ENCODE assay signal across 15 cellular contexts in the genomic region with DNA sequence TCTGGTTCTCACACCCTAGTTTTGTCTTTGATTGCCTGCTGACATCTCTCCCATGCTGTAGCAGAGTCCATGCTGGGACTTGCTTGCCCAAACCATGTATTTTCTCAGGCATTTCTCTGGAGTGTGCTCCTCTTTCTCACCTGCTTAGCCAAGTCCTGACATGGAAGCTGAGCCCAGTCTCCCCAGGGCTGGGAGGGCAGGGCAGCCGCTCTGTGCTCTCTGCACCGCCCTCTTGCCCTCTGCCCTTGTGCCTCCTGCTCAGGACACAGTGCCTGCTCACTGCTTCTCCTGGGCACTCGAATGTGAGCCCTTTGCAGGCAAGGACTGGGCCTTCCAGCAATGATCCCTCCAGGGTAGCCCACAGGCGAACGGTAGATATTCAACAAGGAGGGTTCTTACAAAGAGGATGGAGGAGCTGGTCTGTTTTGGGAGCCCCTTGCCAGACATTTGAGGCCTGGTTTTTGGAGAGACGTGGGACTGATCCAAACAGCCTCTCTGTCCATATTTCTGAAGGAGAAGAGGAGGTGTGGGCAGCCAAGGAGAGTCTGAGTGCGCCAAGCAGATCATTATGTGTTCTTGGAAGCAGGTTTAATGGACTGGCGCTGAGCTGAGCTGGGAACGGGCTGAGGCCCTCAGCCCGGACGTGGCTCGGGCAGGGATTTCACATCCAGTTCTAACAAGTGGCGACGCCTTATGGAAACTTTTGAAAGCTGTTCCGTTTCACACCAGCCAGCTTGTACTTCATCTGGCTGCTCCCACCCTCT. TPM values are rescaled to one million over a fixed set of nuclear protein-coding genes. Genes with fewer than 3 reads are reported as not detected.
DNase-seq lines count a peak whose midpoint lies in the region; ATAC-seq, FAIRE-seq and TF ChIP-seq lines count a peak whose summit lies in the region.
"Had no signal": no experiment of that assay in that cellular context is flagged by ENCODE, and none has a peak within 500 bp of the region (broad histone marks: within the 10 kb centered on the region; RNA-seq: fewer than 3 reads in every experiment).

No MANE protein-coding gene starts in this region.

- H3K9ac ChIP-seq in GM23248 (no peak overlapping the region), fibroblast of lung (ENCODE audit: insufficient read depth, low read length) (no peak overlapping the region), HepG2 (ENCODE audit: insufficient read depth, low read depth, low read length) (no peak overlapping the region)

- intact Hi-C loops in HepG2 (cut with micrococcal nuclease; ENCODE audit: unreplicated experiment): no loop called here

- H3K27ac Mint-ChIP-seq in activated CD4-positive, alpha-beta memory T cell treated with anti-CD3 and anti-CD28 coated beads, Interleukin-2, amount 10 ng/mL, durations not matched to agents 7 days and 5 days: no peak overlapping the region

- peaks cover 16% of the 10 kb centered on the region for H3K4me1 ChIP-seq in GM23248 (ENCODE audit: insufficient read depth)
- H3K4me1 ChIP-seq in fibroblast of lung (ENCODE audit: control insufficient read depth, extremely low read depth, insufficient read depth, low read length): peaks cover 6% of the 10 kb centered on the region
- no peaks in the 10 kb centered on the region for H3K4me1 ChIP-seq in HepG2 (ENCODE audit: insufficient read depth, low read length)
- peaks cover 6 to 11% of the 10 kb centered on the region in 2 donors for H3K4me1 ChIP-seq in small intestine (ENCODE audit: control insufficient read depth in 2 of 2, insufficient read depth in 1 of 2, low read depth in 1 of 2, low read length in 1 of 2)
- H3K4me1 ChIP-seq: right lobe of liver had no signal

- CTCF ChIA-PET in HepG2 (lab: Yijun Ruan, JAX; ENCODE audit: low intra/inter-chr PET ratio, low total read pairs): no interaction called here
- CTCF ChIA-PET in activated CD4-positive, alpha-beta memory T cell treated with anti-CD3 and anti-CD28 coated beads, Interleukin-2, amount 10 ng/mL, durations not matched to agents 7 days and 5 days (lab: Charles Lee): interaction anchor here (1.0 to 2.6 kb wide), 2 partner anchors 11 to 20 kb away, joined by 3 to 9 read pairs; no protein-coding TSS in a partner anchor

- ATAC-seq in HepG2: peak; percentile 49
- ATAC-seq in GM21825 (IDR thresholded peaks at IDR 0.05; ENCODE audit: unreplicated experiment): no peak

- no peak for TF ChIP-seq EP300 in HepG2 (IDR thresholded peaks at IDR 0.05; ENCODE audit: low read depth in 2 of 2, low read length in 2 of 2)
- no peak for TF ChIP-seq EP300 in HepG2 (CRISPR knock-in tag; IDR thresholded peaks at IDR 0.05; ENCODE audit: borderline replicate concordance)

- FAIRE-seq in HepG2 (lab: Jason Lieb, UNC) (no peak), small intestine (lab: Jason Lieb, UNC) (no peak)

- H3K9me2 ChIP-seq in GM23248 (ENCODE audit: insufficient read depth): no peaks in the 10 kb centered on the region

- H3K79me2 ChIP-seq in GM23248 (ENCODE audit: insufficient read depth) (no peaks in the 10 kb centered on the region), fibroblast of lung (ENCODE audit: control insufficient read depth, insufficient read depth, low read length) (no peaks in the 10 kb centered on the region), HepG2 (ENCODE audit: insufficient read depth, low read length) (no peaks in the 10 kb centered on the region)

- H3K4me2 ChIP-seq in GM23248 (ENCODE audit: unreplicated experiment) (no peak overlapping the region), fibroblast of lung (ENCODE audit: extremely low read depth, insufficient read depth, low read length) (no peak overlapping the region), HepG2 (ENCODE audit: low read depth, low read length) (no peak overlapping the region)

- H2AFZ ChIP-seq in GM23248 (peak overlapping the region; percentile 38), fibroblast of lung (ENCODE audit: low read length) (peak overlapping the region; percentile 21), HepG2 (ENCODE audit: low read length) (no peak overlapping the region)

- H3K36me3 Mint-ChIP-seq in activated CD4-positive, alpha-beta memory T cell treated with anti-CD3 and anti-CD28 coated beads, Interleukin-2, amount 10 ng/mL, durations not matched to agents 7 days and 5 days (ENCODE audit: low read depth): no peaks in the 10 kb centered on the region

- H3K4me3 ChIP-seq in GM23248 (no peak overlapping the region), fibroblast of lung (replicated peaks in 1 of 4; ENCODE audit: control extremely low read depth in 1 of 4, insufficient read depth in 1 of 4, low read depth in 3 of 4, low read length in 4 of 4) (no peak overlapping the region), HepG2 (replicated peaks in 1 of 3; ENCODE audit: insufficient read depth in 1 of 3, low read depth in 2 of 3, low read length in 3 of 3) (no peak overlapping the region), small intestine (ENCODE audit: low read depth in 1 of 2, low read length in 2 of 2) (no peak overlapping the region)
- H3K4me3 ChIP-seq: dorsolateral prefrontal cortex, right lobe of liver had no signal

- H3K27me3 Mint-ChIP-seq in activated CD4-positive, alpha-beta memory T cell treated with anti-CD3 and anti-CD28 coated beads, Interleukin-2, amount 10 ng/mL, durations not matched to agents 7 days and 5 days: peaks cover 15% of the 10 kb centered on the region

- peaks cover 14% of the 10 kb centered on the region; the same call in 1 of the 2 replicates for H3K27me3 ChIP-seq in GM23248 (replicated peaks; ENCODE audit: insufficient read depth)
- H3K27me3 ChIP-seq in fibroblast of lung (ENCODE audit: control insufficient read depth, insufficient read depth, low read length): peaks cover 11% of the 10 kb centered on the region
- no peaks in the 10 kb centered on the region for H3K27me3 ChIP-seq in HepG2 (ENCODE audit: control insufficient read depth in 1 of 2, insufficient read depth in 2 of 2, low read length in 2 of 2)
- no peaks in the 10 kb centered on the region for H3K27me3 ChIP-seq in small intestine (ENCODE audit: control insufficient read depth in 2 of 2, insufficient read depth in 2 of 2, low read length in 2 of 2)
- H3K27me3 ChIP-seq: dorsolateral prefrontal cortex, right lobe of liver had no signal

- no peaks in the 10 kb centered on the region for H3F3A ChIP-seq in GM23248 (ENCODE audit: insufficient read depth)

- H3K4me3 Mint-ChIP-seq in activated CD4-positive, alpha-beta memory T cell treated with anti-CD3 and anti-CD28 coated beads, Interleukin-2, amount 10 ng/mL, durations not matched to agents 7 days and 5 days: no peak overlapping the region

- POLR2A ChIA-PET in HepG2 (lab: Yijun Ruan, JAX): no interaction called here
- POLR2A ChIA-PET in activated CD4-positive, alpha-beta memory T cell treated with anti-CD3 and anti-CD28 coated beads, Interleukin-2, amount 10 ng/mL, durations not matched to agents 7 days and 5 days (lab: Charles Lee): no interaction called here

- H4K20me1 ChIP-seq in GM23248 (ENCODE audit: insufficient read depth): no peaks in the 10 kb centered on the region
- H4K20me1 ChIP-seq in fibroblast of lung (ENCODE audit: control insufficient read depth, extremely low read depth, insufficient read depth, low read length): no peaks in the 10 kb centered on the region
- H4K20me1 ChIP-seq in HepG2 (ENCODE audit: insufficient read depth, low read length): no peaks in the 10 kb centered on the region

- no peak overlapping the region for H3K27ac ChIP-seq in GM23248
- no peak overlapping the region for H3K27ac ChIP-seq in fibroblast of lung (ENCODE audit: insufficient read depth, low read length)
- no peak overlapping the region for H3K27ac ChIP-seq in HepG2 (ENCODE audit: extremely low read length, insufficient read depth, low read length)
- H3K27ac ChIP-seq in small intestine (ENCODE audit: low read depth in 1 of 2, low read length in 1 of 2): peak overlapping the region in 1 of 2 donors; percentile 1
- H3K27ac ChIP-seq: right lobe of liver, WERI-Rb-1 had no signal

- no peaks in the 10 kb centered on the region for H3K9me3 ChIP-seq in GM23248 (ENCODE audit: low read depth)
- no peaks in the 10 kb centered on the region for H3K9me3 ChIP-seq in fibroblast of lung (ENCODE audit: control insufficient read depth, insufficient read depth, low read depth, low read length)
- no peaks in the 10 kb centered on the region for H3K9me3 ChIP-seq in HepG2 (ENCODE audit: low read length)
- H3K9me3 ChIP-seq in small intestine (ENCODE audit: control insufficient read depth, low read depth): no peaks in the 10 kb centered on the region
- H3K9me3 ChIP-seq: right lobe of liver had no signal

- H3K4me1 Mint-ChIP-seq in activated CD4-positive, alpha-beta memory T cell treated with anti-CD3 and anti-CD28 coated beads, Interleukin-2, amount 10 ng/mL, durations not matched to agents 7 days and 5 days: no peaks in the 10 kb centered on the region

- WGBS in GM23248 (ENCODE audit: low coverage in 1 of 2, low lambda C conversion rate in 2 of 2, missing lambda C conversion rate in 2 of 2), 2 experiments: 46 to 50% methylated on average over 15 of the region's 15 CpGs
- WGBS in HepG2 (ENCODE audit: low lambda C conversion rate): 30% methylated on average over 15 of the region's 15 CpGs
- 71 to 77% (median 72%) methylated on average over 15 of the region's 15 CpGs for WGBS in small intestine, 3 donors

- no peak for TF ChIP-seq POLR2A in HepG2 (IDR thresholded peaks at IDR 0.05; ENCODE audit: insufficient read depth in 1 of 2, low read depth in 2 of 2, low read length in 2 of 2)

- no peaks in the 10 kb centered on the region for H3K9me3 Mint-ChIP-seq in activated CD4-positive, alpha-beta memory T cell treated with anti-CD3 and anti-CD28 coated beads, Interleukin-2, amount 10 ng/mL, durations not matched to agents 7 days and 5 days

- H3K36me3 ChIP-seq in GM23248 (ENCODE audit: low read depth) (no peaks in the 10 kb centered on the region), fibroblast of lung (ENCODE audit: control insufficient read depth, insufficient read depth, low read length) (no peaks in the 10 kb centered on the region), HepG2 (replicated peaks in 1 of 2; ENCODE audit: control insufficient read depth in 1 of 2, insufficient read depth in 2 of 2, low read length in 2 of 2) (no peaks in the 10 kb centered on the region), small intestine (ENCODE audit: control insufficient read depth in 2 of 2, insufficient read depth in 2 of 2, low read length in 2 of 2) (no peaks in the 10 kb centered on the region)
- H3K36me3 ChIP-seq: right lobe of liver, WERI-Rb-1 had no signal

- in situ Hi-C loops in GM23248 (cut with MboI): no loop called here
- in situ Hi-C loops in HepG2 (cut with HindIII; ENCODE audit: extremely low pct_ligation_motif_present, low pct_unique_long_range_greater_than_20kb): no loop called here

- DNase-seq in GM23248: peak; percentile 54
- peak in 1 of 2 donors; percentile 32 for DNase-seq in fibroblast of lung (ENCODE audit: low read depth in 2 of 2)
- no peak for DNase-seq in HepG2 (ENCODE audit: low spot score)
- peak; percentile 75 for DNase-seq in small intestine
- DNase-seq in GM19238 (ENCODE audit: insufficient read length, low spot score): no peak
- DNase-seq in activated CD4-positive, alpha-beta memory T cell treated with anti-CD3 and anti-CD28 coated beads, Interleukin-2, amount 10 ng/mL, durations not matched to agents 7 days and 5 days: no peak
- no peak for DNase-seq in NOMO-1 treated with dmso at 0.1 percent for 144 hours (lab: John Stamatoyannopoulos, UW; ENCODE audit: unreplicated experiment)
- DNase-seq: activated CD8-positive, alpha-beta memory T cell treated with anti-CD3 and anti-CD28 coated beads, Interleukin-2, amount 50 U/mL, for 48 hours; Karpas-422; NCI-H2029 treated with DMSO at 0.1 percent for 48 hours; right lobe of liver; WERI-Rb-1 had no signal

- TF ChIP-seq RAD21 in HepG2 (CRISPR knock-in tag; IDR thresholded peaks at IDR 0.05): no peak

- TF ChIP-seq CTCF in fibroblast of lung (conservative IDR thresholded peaks at IDR 0.05 in 1 of 2, IDR thresholded peaks at IDR 0.05 in 1 of 2; ENCODE audit: low read depth in 1 of 2, low read length in 2 of 2): no peak
- no peak for TF ChIP-seq CTCF in HepG2 (CRISPR knock-in tag; IDR thresholded peaks at IDR 0.05)

- BruUV-seq in HepG2 (replicated peaks; lab: Mats Ljungman, UMichigan): no TSS peak

RNA-seq across cellular contexts. Expression of a gene that starts 4.0 kb away (rescaled TPM):
- total RNA-seq in GM23248 (2014; rRNA removed; shearing (Covaris generic)): 0.13 and 0.43 TPM in 2 replicates
- polyA plus RNA-seq in GM23248 (2016; fragmentation: Nextera tagmentation; extraction: Ambion mirVana) (0.18 TPM in 1 of 2 replicates, not detected in the other), fibroblast of lung (0.09 TPM in 1 of 2 replicates, not detected in the other), HepG2 (2011; rRNA removed) (not detected in 2 replicates), small intestine (1 to 10 TPM in 1 of 3 donors, under 1 TPM in 2; 0.04 to 1.8 (median 0.81) TPM)
- total RNA-seq in fibroblast of lung (under 0.01 TPM in 1 of 2 replicates, not detected in the other), HepG2 (2016; rRNA removed; fragmentation: Illumina TruSeq; extraction: Trizol) (not detected in 2 replicates)
- polyA plus RNA-seq in fibroblast of lung (2012): 0.07 TPM in 1 of 2 replicates, not detected in the other
- 0.24 TPM in 1 of 2 replicates, not detected in the other for polyA minus RNA-seq in fibroblast of lung (ENCODE audit: low replicate concordance)
- not detected in 2 replicates for total RNA-seq in HepG2 (2016; cell fraction: cytosol; rRNA removed; fragmentation: Illumina TruSeq; extraction: Trizol; ENCODE audit: low read depth)
- not detected in 2 replicates for total RNA-seq in HepG2 (2016; cell fraction: insoluble cytoplasmic fraction; rRNA removed; fragmentation: Illumina TruSeq; extraction: Trizol)
- total RNA-seq in HepG2 (2016; cell fraction: membrane; rRNA removed; fragmentation: Illumina TruSeq; extraction: Trizol): not detected in 2 replicates
- total RNA-seq in HepG2 (2016; cell fraction: nucleus; rRNA removed; fragmentation: Illumina TruSeq; extraction: Trizol): not detected in 2 replicates
- 0.01 TPM in 1 of 2 replicates, not detected in the other for polyA plus RNA-seq in HepG2 (2011; cell fraction: cytosol; rRNA removed)
- polyA plus RNA-seq in HepG2 (2011; cell fraction: nucleus; rRNA removed): not detected in 2 replicates
- not detected in 2 replicates for polyA plus RNA-seq in HepG2 (2012)
- polyA plus RNA-seq in HepG2 (2016; cell fraction: cytosol; fragmentation: Illumina TruSeq; extraction: Trizol; ENCODE audit: low read depth): not detected in 2 replicates
- polyA plus RNA-seq in HepG2 (2016; cell fraction: insoluble cytoplasmic fraction; fragmentation: Illumina TruSeq; extraction: Trizol; ENCODE audit: low read depth): not detected in 2 replicates
- not detected in 2 replicates for polyA plus RNA-seq in HepG2 (2016; cell fraction: membrane; fragmentation: Illumina TruSeq; extraction: Trizol; ENCODE audit: low read depth)
- polyA plus RNA-seq in HepG2 (2016; cell fraction: nucleus; fragmentation: Illumina TruSeq; extraction: Trizol; ENCODE audit: insufficient read depth, low read depth): not detected in 2 replicates
- polyA minus RNA-seq in HepG2 (2011; rRNA and poly(A)+ RNA removed; ENCODE audit: low replicate concordance): 0.14 TPM in 1 of 2 replicates, not detected in the other
- not detected in 2 replicates for polyA minus RNA-seq in HepG2 (2011; cell fraction: cytosol; rRNA and poly(A)+ RNA removed)
- not detected in 2 replicates for polyA minus RNA-seq in HepG2 (2011; cell fraction: nucleus; rRNA and poly(A)+ RNA removed)
- total RNA-seq in activated CD4-positive, alpha-beta memory T cell treated with anti-CD3 and anti-CD28 coated beads, Interleukin-2, amount 10 ng/mL, durations not matched to agents 7 days and 5 days: under 1 TPM; 0.05 to 0.18 TPM
- polyA plus RNA-seq: AG04450 had no signal

Comparison
In these comparisons a context has a peak if more than half of its experiments do, and no peak if none do; other contexts are left out.
1. DNase-seq: peak in GM23248 (single experiment) and small intestine (single experiment); none in HepG2 (single experiment), GM19238 (single experiment), activated CD4-positive, alpha-beta memory T cell treated with anti-CD3 and anti-CD28 coated beads, Interleukin-2, amount 10 ng/mL, durations not matched to agents 7 days and 5 days (single experiment) and NOMO-1 treated with dmso at 0.1 percent for 144 hours (single experiment).